In genomic region chr1:195663549-195664280, GRCh38 we compare ENCODE assay signal across 13 cellular contexts.
DNase-seq lines count a peak whose midpoint lies in the region; ATAC-seq, FAIRE-seq and TF ChIP-seq lines count a peak whose summit lies in the region.
"Had no signal": no experiment of that assay in that cellular context is flagged by ENCODE, and none has a peak within 500 bp of the region (broad histone marks: within the 10 kb centered on the region; RNA-seq: fewer than 3 reads in every experiment).

No MANE protein-coding gene starts in this region.

- TF ChIP-seq CTCF in AG04450 (IDR thresholded peaks at IDR 0.05; ENCODE audit: low read depth, low read length) = no peak

- H3K4me3 ChIP-seq in AG04450 (ENCODE audit: low read depth, low read length) = no peak overlapping the region
- H3K4me3 ChIP-seq in adipocyte (ENCODE audit: low read length) = no peak overlapping the region
- H3K4me3 ChIP-seq: GM12878 had no signal

- no peak overlapping the region for H3K9ac ChIP-seq in adipocyte (ENCODE audit: low read length)

- H3K36me3 ChIP-seq in adipocyte (ENCODE audit: control insufficient read depth, insufficient read depth, low read length, severe bottlenecking) = no peaks in the 10 kb centered on the region

- peaks cover 11 to 26% of the 10 kb centered on the region in 2 donors for H3K9me3 Mint-ChIP-seq in activated naive CD4-positive, alpha-beta T cell treated with anti-CD3 and anti-CD28 coated beads, Interleukin-2, amount 50 U/mL, for 72 hours

- no peak for TF ChIP-seq POLR2A in GM12891 (IDR thresholded peaks at IDR 0.05; ENCODE audit: low read depth, low read length)

- CTCF ChIA-PET in AG04450 (lab: Charles Lee) = interaction anchor here (0.6 to 0.9 kb wide), 3 partner anchors 14 to 451 kb away, joined by 3 to 7 read pairs (median 4); no protein-coding TSS in a partner anchor

- no peaks in the 10 kb centered on the region for H3K9me3 ChIP-seq in AG04450 (ENCODE audit: control insufficient read depth, insufficient read depth, low read length)
- H3K9me3 ChIP-seq in adipocyte (ENCODE audit: control insufficient read depth, low read length) = no peaks in the 10 kb centered on the region

- H3K27ac ChIP-seq in AG04450 (ENCODE audit: low read depth, low read length) = peak overlapping the region; percentile 34

- no peaks in the 10 kb centered on the region for H3K36me3 Mint-ChIP-seq in activated naive CD4-positive, alpha-beta T cell treated with anti-CD3 and anti-CD28 coated beads, Interleukin-2, amount 50 U/mL, for 72 hours

- no peak for ATAC-seq in activated naive CD4-positive, alpha-beta T cell treated with anti-CD3 and anti-CD28 coated beads, Interleukin-2, amount 50 U/mL, for 72 hours
- no peak for ATAC-seq in GM21447 (IDR thresholded peaks at IDR 0.05; ENCODE audit: unreplicated experiment)
- ATAC-seq: GM12878 had no signal

- H3K4me1 ChIP-seq in adipocyte (ENCODE audit: control insufficient read depth, insufficient read depth, low read length) = peaks cover 14% of the 10 kb centered on the region

- H3K27me3 ChIP-seq in AG04450 (ENCODE audit: control insufficient read depth, insufficient read depth, low read length) = no peaks in the 10 kb centered on the region
- no peaks in the 10 kb centered on the region for H3K27me3 ChIP-seq in adipocyte (replicated peaks; ENCODE audit: control insufficient read depth, insufficient read depth, low read length)

- H3K27ac Mint-ChIP-seq in activated naive CD4-positive, alpha-beta T cell treated with anti-CD3 and anti-CD28 coated beads, Interleukin-2, amount 50 U/mL, for 72 hours = no peak overlapping the region

- no peak for FAIRE-seq in GM12891 (lab: Jason Lieb, UNC)
- FAIRE-seq: GM12878 had no signal

- DNase-seq in AG04450 (ENCODE audit: low read depth, low spot score) (peak; percentile 67), HT-29 (ENCODE audit: low spot score) (peak; percentile 23), adipocyte (ENCODE audit: low read depth) (peak; percentile 68), iris pigment epithelial cell (ENCODE audit: low read depth) (peak; percentile 69), GM12891 (ENCODE audit: insufficient read length, low spot score) (no peak)
- DNase-seq in activated CD4-positive, alpha-beta T cell treated with anti-CD3 and anti-CD28 coated beads for 4 hours = no peak
- no peak for DNase-seq in activated naive CD4-positive, alpha-beta T cell treated with anti-CD3 and anti-CD28 coated beads, Interleukin-2, amount 50 U/mL, for 72 hours (ENCODE audit: low spot score in 2 of 2)
- DNase-seq: activated T-cell treated with anti-CD3 and anti-CD28 coated beads, Interleukin-2, amount 50 U/mL, for 1 hour; C1 segment of cervical spinal cord; Karpas-422; NCI-H510A treated with DMSO at 0.1 percent for 48 hours had no signal

- POLR2A ChIA-PET in AG04450 (lab: Yijun Ruan, JAX) = interaction anchor here (0.6 to 0.7 kb wide), 2 partner anchors 9 to 333 kb away, joined by 3 to 4 read pairs; no protein-coding TSS in a partner anchor

TF ChIP-seq in GM12891, 5 proteins besides CTCF, POLR2A, EP300 and RAD21:
- TF ChIP-seq TAF1 (IDR thresholded peaks at IDR 0.05; ENCODE audit: low read depth, low read length) (no peak), POU2F2 (IDR thresholded peaks at IDR 0.05; ENCODE audit: low read depth, low read length) (no peak), SPI1 (IDR thresholded peaks at IDR 0.05; ENCODE audit: low read depth, low read length) (no peak), PAX5 (IDR thresholded peaks at IDR 0.05; ENCODE audit: insufficient read depth, low read length, severe bottlenecking) (no peak), POLR2AphosphoS5 (IDR thresholded peaks at IDR 0.05; ENCODE audit: low read depth, low read length) (no peak)

Comparison
In these comparisons a context has a peak if more than half of its experiments do, and no peak if none do; other contexts are left out.
1. DNase-seq: peak in AG04450 (single experiment), HT-29 (single experiment), adipocyte (single experiment) and iris pigment epithelial cell (single experiment); none in GM12891 (single experiment), activated CD4-positive, alpha-beta T cell treated with anti-CD3 and anti-CD28 coated beads for 4 hours (0 of 2) and activated naive CD4-positive, alpha-beta T cell treated with anti-CD3 and anti-CD28 coated beads, Interleukin-2, amount 50 U/mL, for 72 hours (0 of 2).